ENCODE assay signal across 26 cellular contexts in genomic region chr1:236550961-236551851, GRCh38. TPM values are rescaled to one million over a fixed set of nuclear protein-coding genes. Genes with fewer than 3 reads are reported as not detected.
DNase-seq lines count a peak whose midpoint lies in the region; ATAC-seq and TF ChIP-seq lines count a peak whose summit lies in the region.
"Had no signal": no experiment of that assay in that cellular context is flagged by ENCODE, and none has a peak within 500 bp of the region (broad histone marks: within the 10 kb centered on the region; RNA-seq: fewer than 3 reads in every experiment).

No MANE protein-coding gene starts in this region.

- H3K9me3 Mint-ChIP-seq in activated T-cell treated with anti-CD3 and anti-CD28 coated beads, Interleukin-2, amount 50 U/mL, for 24 hours = no peaks in the 10 kb centered on the region
- H3K9me3 Mint-ChIP-seq in HFFc6 = no peaks in the 10 kb centered on the region
- no peaks in the 10 kb centered on the region for H3K9me3 Mint-ChIP-seq in activated T-helper 17 cell treated with anti-CD3 and anti-CD28 coated beads, Interleukin-2, amount 50 U/mL, for 72 hours
- no peaks in the 10 kb centered on the region for H3K9me3 Mint-ChIP-seq in naive thymus-derived CD4-positive, alpha-beta T cell
- H3K9me3 Mint-ChIP-seq: activated B cell treated with CpG ODN at 0.5 μM for 24 hours had no signal

- H3K36me3 ChIP-seq in naive thymus-derived CD4-positive, alpha-beta T cell (ENCODE audit: control insufficient read depth in 2 of 3, insufficient read depth in 3 of 3, low read length in 3 of 3) = peaks cover 22 to 96% (median 41%) of the 10 kb centered on the region in 3 experiments
- peaks cover 9 to 100% (median 95%) of the 10 kb centered on the region in 6 donors for H3K36me3 ChIP-seq in spleen

- no peak for ATAC-seq in activated T-helper 17 cell treated with anti-CD3 and anti-CD28 coated beads, Interleukin-2, amount 50 U/mL, for 72 hours (replicated peaks)
- ATAC-seq in naive thymus-derived CD4-positive, alpha-beta T cell = no peak
- ATAC-seq in GM21717 (IDR thresholded peaks at IDR 0.05; ENCODE audit: unreplicated experiment) = no peak
- ATAC-seq: left lung had no signal

- H3K36me3 Mint-ChIP-seq in activated T-cell treated with anti-CD3 and anti-CD28 coated beads, Interleukin-2, amount 50 U/mL, for 24 hours (ENCODE audit: low read depth) = peaks cover 100% of the 10 kb centered on the region
- H3K36me3 Mint-ChIP-seq in HFFc6 (ENCODE audit: low read depth) = peaks cover 47% of the 10 kb centered on the region
- H3K36me3 Mint-ChIP-seq in activated T-helper 17 cell treated with anti-CD3 and anti-CD28 coated beads, Interleukin-2, amount 50 U/mL, for 72 hours (ENCODE audit: low read depth) = peaks cover 100% of the 10 kb centered on the region
- peaks cover 32 to 73% (median 46%) of the 10 kb centered on the region in 5 donors for H3K36me3 Mint-ChIP-seq in naive thymus-derived CD4-positive, alpha-beta T cell

- no peak overlapping the region for H3K4me3 ChIP-seq in naive thymus-derived CD4-positive, alpha-beta T cell (ENCODE audit: low read length)
- H3K4me3 ChIP-seq in spleen = no peak overlapping the region
- H3K4me3 ChIP-seq: left lung, upper lobe of left lung had no signal

- H3K4me1 ChIP-seq in naive thymus-derived CD4-positive, alpha-beta T cell (ENCODE audit: control insufficient read depth in 2 of 2, insufficient read depth in 2 of 2, low read length in 2 of 2) = peaks cover 0 to 3% of the 10 kb centered on the region in 2 donors
- peaks cover 0 to 2% (median under 1%) of the 10 kb centered on the region in 6 donors for H3K4me1 ChIP-seq in spleen
- H3K4me1 ChIP-seq: BE2C, Caco-2, left lung, upper lobe of left lung had no signal

- H3K27me3 ChIP-seq in naive thymus-derived CD4-positive, alpha-beta T cell (ENCODE audit: control insufficient read depth in 2 of 2, insufficient read depth in 2 of 2, low read length in 2 of 2) = no peaks in the 10 kb centered on the region
- no peaks in the 10 kb centered on the region for H3K27me3 ChIP-seq in spleen (replicated peaks in 1 of 7)
- H3K27me3 ChIP-seq: BE2C, left lung, upper lobe of left lung had no signal

- DNase-seq in activated T-cell treated with anti-CD3 and anti-CD28 coated beads, Interleukin-2, amount 50 U/mL, for 24 hours = no peak
- DNase-seq in activated T-cell treated with anti-CD3 and anti-CD28 coated beads, Interleukin-2, amount 50 U/mL, for 1 hour = no peak
- no peak for DNase-seq in HFFc6
- DNase-seq in naive thymus-derived CD4-positive, alpha-beta T cell = no peak
- DNase-seq in spleen = no peak
- no peak for DNase-seq in hypothalamus (lab: John Stamatoyannopoulos, UW)
- DNase-seq: activated B cell treated with CpG ODN at 0.5 μM for 24 hours; activated CD4-positive, alpha-beta T cell treated with anti-CD3 and anti-CD28 coated beads, Interleukin-2, amount 50 U/mL, for 4 hours; activated T-cell treated with anti-CD3 and anti-CD28 coated beads for 4 hours; BE2C; Caco-2; GDM1; H7; left lung; mesenchymal stem cell; NCI-H1092 treated with DMSO at 0.1 percent for 48 hours; NCI-H187 treated with DMSO at 0.1 percent for 48 hours; NCI-H2171 treated with DMSO at 0.1 percent for 48 hours; NCI-H524; NK-92 treated with Interleukin-12 subunit alpha and Interleukin-12 subunit beta, amount 100 ng/mL, for 24 hours; SHP77; stimulated activated CD8-positive, alpha-beta memory T cell treated with anti-CD3 and anti-CD28 coated beads, Interleukin-4, amount 100 ng/mL, for 48 hours; T1000 had no signal

- H3K4me3 Mint-ChIP-seq in activated T-cell treated with anti-CD3 and anti-CD28 coated beads, Interleukin-2, amount 50 U/mL, for 24 hours = no peak overlapping the region
- no peak overlapping the region for H3K4me3 Mint-ChIP-seq in HFFc6
- no peak overlapping the region for H3K4me3 Mint-ChIP-seq in activated T-helper 17 cell treated with anti-CD3 and anti-CD28 coated beads, Interleukin-2, amount 50 U/mL, for 72 hours
- H3K4me3 Mint-ChIP-seq in naive thymus-derived CD4-positive, alpha-beta T cell = no peak overlapping the region
- H3K4me3 Mint-ChIP-seq: activated B cell treated with CpG ODN at 0.5 μM for 24 hours had no signal

- H3K27me3 Mint-ChIP-seq in activated T-cell treated with anti-CD3 and anti-CD28 coated beads, Interleukin-2, amount 50 U/mL, for 24 hours = no peaks in the 10 kb centered on the region
- H3K27me3 Mint-ChIP-seq in HFFc6 (ENCODE audit: insufficient read depth) = no peaks in the 10 kb centered on the region; the same call in none of the 2 replicates
- H3K27me3 Mint-ChIP-seq in activated T-helper 17 cell treated with anti-CD3 and anti-CD28 coated beads, Interleukin-2, amount 50 U/mL, for 72 hours = no peaks in the 10 kb centered on the region
- no peaks in the 10 kb centered on the region for H3K27me3 Mint-ChIP-seq in naive thymus-derived CD4-positive, alpha-beta T cell
- H3K27me3 Mint-ChIP-seq: activated B cell treated with CpG ODN at 0.5 μM for 24 hours had no signal

- no peaks in the 10 kb centered on the region for H3K9me3 ChIP-seq in naive thymus-derived CD4-positive, alpha-beta T cell (ENCODE audit: control insufficient read depth in 2 of 3, low read length in 3 of 3)
- H3K9me3 ChIP-seq in spleen = no peaks in the 10 kb centered on the region
- H3K9me3 ChIP-seq: BE2C, Caco-2, left lung, upper lobe of left lung had no signal

- no peak overlapping the region for H3K27ac ChIP-seq in naive thymus-derived CD4-positive, alpha-beta T cell (ENCODE audit: low read depth, low read length)
- H3K27ac ChIP-seq in spleen = no peak overlapping the region
- H3K27ac ChIP-seq: left lung, upper lobe of left lung had no signal

- CTCF ChIA-PET in naive thymus-derived CD4-positive, alpha-beta T cell (lab: Charles Lee) = no interaction called here

- H3K4me1 Mint-ChIP-seq in activated T-cell treated with anti-CD3 and anti-CD28 coated beads, Interleukin-2, amount 50 U/mL, for 24 hours (ENCODE audit: low read depth) = peaks cover 10% of the 10 kb centered on the region
- H3K4me1 Mint-ChIP-seq in HFFc6 (ENCODE audit: low read depth) = no peaks in the 10 kb centered on the region
- H3K4me1 Mint-ChIP-seq in activated T-helper 17 cell treated with anti-CD3 and anti-CD28 coated beads, Interleukin-2, amount 50 U/mL, for 72 hours = peaks cover 15% of the 10 kb centered on the region
- H3K4me1 Mint-ChIP-seq in naive thymus-derived CD4-positive, alpha-beta T cell = peaks cover 2 to 11% (median 4%) of the 10 kb centered on the region in 7 donors

- TF ChIP-seq POLR2A in spleen (IDR thresholded peaks at IDR 0.05) = no peak

- 86 to 89% (median 87%) methylated on average over 13 of the region's 13 CpGs for WGBS in spleen, 5 donors

- intact Hi-C loops in naive thymus-derived CD4-positive, alpha-beta T cell (cut with micrococcal nuclease) = no loop called here
- intact Hi-C loops in spleen (cut with DNase I; ENCODE audit: low total_unique reads) = no loop called here

- POLR2A ChIA-PET in naive thymus-derived CD4-positive, alpha-beta T cell (lab: Charles Lee) = no interaction called here

- peak overlapping the region; percentile 51 for H3K27ac Mint-ChIP-seq in activated T-cell treated with anti-CD3 and anti-CD28 coated beads, Interleukin-2, amount 50 U/mL, for 24 hours
- H3K27ac Mint-ChIP-seq in HFFc6 = peak overlapping the region; percentile 48; the same call in 1 of the 2 replicates
- peak overlapping the region; percentile 18 for H3K27ac Mint-ChIP-seq in activated T-helper 17 cell treated with anti-CD3 and anti-CD28 coated beads, Interleukin-2, amount 50 U/mL, for 72 hours
- H3K27ac Mint-ChIP-seq in naive thymus-derived CD4-positive, alpha-beta T cell = peak overlapping the region in 8 of 9 donors; percentile 12 to 61 (median 33)
- H3K27ac Mint-ChIP-seq: activated B cell treated with CpG ODN at 0.5 μM for 24 hours had no signal

- TF ChIP-seq CTCF in HFFc6 (IDR thresholded peaks at IDR 0.05) (no peak), spleen (IDR thresholded peaks at IDR 0.05 in 8 of 11, conservative IDR thresholded peaks at IDR 0.05 in 3 of 11) (no peak)

RNA-seq across cellular contexts. Expression of gene LGALS8, which starts 27.4 kb away (rescaled TPM):
- total RNA-seq in HFFc6 (2021; fragmentation: NEBNext Ultra II Directional; extraction: Animal tissue kit (Norgen Biotek cat#: 25700)) = 10 to 100 TPM; 27.4 to 37.5 (median 35.0) TPM
- 100 to 1,000 TPM; 114 to 253 TPM for total RNA-seq in activated T-helper 17 cell treated with anti-CD3 and anti-CD28 coated beads, Interleukin-2, amount 50 U/mL, for 72 hours
- 100 to 1,000 TPM; 114 to 143 (median 134) TPM for total RNA-seq in naive thymus-derived CD4-positive, alpha-beta T cell
- 10 to 100 TPM; 41.3 to 45.0 TPM for polyA plus RNA-seq in naive thymus-derived CD4-positive, alpha-beta T cell
- 100 to 1,000 TPM; 128 to 276 (median 155) TPM for total RNA-seq in spleen
- 10 to 100 TPM; 18.4 to 33.4 (median 25.6) TPM for polyA plus RNA-seq in spleen

RNA-seq across cellular contexts. Expression of gene HEATR1, which starts 53.1 kb away (rescaled TPM):
- 10 to 100 TPM; 34.5 to 43.6 (median 39.2) TPM for total RNA-seq in HFFc6 (2021; fragmentation: NEBNext Ultra II Directional; extraction: Animal tissue kit (Norgen Biotek cat#: 25700))
- 10 to 100 TPM; 37.8 to 85.9 TPM for total RNA-seq in activated T-helper 17 cell treated with anti-CD3 and anti-CD28 coated beads, Interleukin-2, amount 50 U/mL, for 72 hours
- 10 to 100 TPM; 29.3 to 58.7 (median 45.8) TPM for total RNA-seq in naive thymus-derived CD4-positive, alpha-beta T cell
- 10 to 100 TPM; 14.2 to 14.6 TPM for polyA plus RNA-seq in naive thymus-derived CD4-positive, alpha-beta T cell
- total RNA-seq in spleen = 10 to 100 TPM; 26.9 to 51.4 (median 35.3) TPM
- 1 to 10 TPM; 5.0 to 5.8 (median 5.4) TPM for polyA plus RNA-seq in spleen
